In the genomic region with DNA sequence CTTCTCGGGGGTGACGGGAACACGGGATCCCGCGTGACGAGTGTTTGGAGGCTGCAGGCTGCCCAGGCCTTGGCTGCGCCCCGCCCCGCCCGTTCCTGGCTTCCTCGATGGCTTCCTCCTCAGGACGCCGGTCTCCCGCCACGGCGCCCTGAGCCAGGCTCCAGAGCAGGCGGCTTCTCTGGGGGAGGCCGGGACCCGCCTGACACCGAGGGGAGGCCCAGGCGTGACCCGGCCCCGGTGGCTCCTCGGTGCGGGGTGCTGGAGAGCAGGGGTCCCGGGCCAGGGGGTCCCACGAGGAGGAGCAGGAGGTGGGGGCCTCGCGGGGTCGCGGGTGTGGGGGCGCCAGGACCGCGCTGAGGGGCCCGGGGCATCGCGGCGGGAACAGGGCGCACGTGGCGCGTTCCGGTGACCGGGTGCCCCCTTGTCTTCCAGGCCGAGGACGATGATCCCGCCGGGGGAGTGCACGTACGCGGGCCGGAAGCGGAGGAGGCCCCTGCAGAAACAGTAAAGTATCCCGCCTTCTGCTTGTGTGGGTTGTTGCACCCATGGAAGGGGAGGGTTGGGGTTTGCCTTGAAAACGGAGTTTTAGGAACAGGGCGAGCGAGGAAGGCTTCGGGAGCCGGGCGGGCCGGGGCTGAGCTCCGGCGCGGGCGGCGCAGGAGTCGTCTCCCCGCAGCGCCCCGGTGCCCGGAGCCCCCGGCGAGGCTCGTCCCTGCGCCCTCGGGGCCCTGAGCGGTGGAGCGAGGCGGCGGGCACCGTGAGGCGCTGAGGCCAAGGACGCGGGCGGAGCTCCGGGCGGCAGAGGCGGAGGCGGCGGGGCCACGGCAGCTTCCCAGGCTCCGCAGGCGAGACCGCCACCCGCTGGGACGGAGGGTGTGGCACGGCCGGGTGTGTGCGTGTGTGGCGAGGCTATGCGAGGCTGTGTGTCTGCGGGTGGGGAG, we compare ENCODE assay signal across 1 cellular context.
TF ChIP-seq lines count a peak whose summit lies in the region.

No MANE protein-coding gene starts in this region.

TF ChIP-seq in HepG2, 621 proteins besides CTCF, POLR2A, EP300 and RAD21 (continues in another document):
- TF ChIP-seq, protein P1, sequence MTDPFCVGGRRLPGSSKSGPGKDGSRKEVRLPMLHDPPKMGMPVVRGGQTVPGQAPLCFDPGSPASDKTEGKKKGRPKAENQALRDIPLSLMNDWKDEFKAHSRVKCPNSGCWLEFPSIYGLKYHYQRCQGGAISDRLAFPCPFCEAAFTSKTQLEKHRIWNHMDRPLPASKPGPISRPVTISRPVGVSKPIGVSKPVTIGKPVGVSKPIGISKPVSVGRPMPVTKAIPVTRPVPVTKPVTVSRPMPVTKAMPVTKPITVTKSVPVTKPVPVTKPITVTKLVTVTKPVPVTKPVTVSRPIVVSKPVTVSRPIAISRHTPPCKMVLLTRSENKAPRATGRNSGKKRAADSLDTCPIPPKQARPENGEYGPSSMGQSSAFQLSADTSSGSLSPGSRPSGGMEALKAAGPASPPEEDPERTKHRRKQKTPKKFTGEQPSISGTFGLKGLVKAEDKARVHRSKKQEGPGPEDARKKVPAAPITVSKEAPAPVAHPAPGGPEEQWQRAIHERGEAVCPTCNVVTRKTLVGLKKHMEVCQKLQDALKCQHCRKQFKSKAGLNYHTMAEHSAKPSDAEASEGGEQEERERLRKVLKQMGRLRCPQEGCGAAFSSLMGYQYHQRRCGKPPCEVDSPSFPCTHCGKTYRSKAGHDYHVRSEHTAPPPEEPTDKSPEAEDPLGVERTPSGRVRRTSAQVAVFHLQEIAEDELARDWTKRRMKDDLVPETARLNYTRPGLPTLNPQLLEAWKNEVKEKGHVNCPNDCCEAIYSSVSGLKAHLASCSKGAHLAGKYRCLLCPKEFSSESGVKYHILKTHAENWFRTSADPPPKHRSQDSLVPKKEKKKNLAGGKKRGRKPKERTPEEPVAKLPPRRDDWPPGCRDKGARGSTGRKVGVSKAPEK (CRISPR knock-in tag; IDR thresholded peaks at IDR 0.05; ENCODE audit: borderline replicate concordance), result no peak
- TF ChIP-seq TCF7 (IDR thresholded peaks at IDR 0.05; ENCODE audit: low read depth), result no peak
- TF ChIP-seq ZNF703 (CRISPR knock-in tag; IDR thresholded peaks at IDR 0.05; ENCODE audit: borderline replicate concordance), result no peak
- TF ChIP-seq, protein P2, sequence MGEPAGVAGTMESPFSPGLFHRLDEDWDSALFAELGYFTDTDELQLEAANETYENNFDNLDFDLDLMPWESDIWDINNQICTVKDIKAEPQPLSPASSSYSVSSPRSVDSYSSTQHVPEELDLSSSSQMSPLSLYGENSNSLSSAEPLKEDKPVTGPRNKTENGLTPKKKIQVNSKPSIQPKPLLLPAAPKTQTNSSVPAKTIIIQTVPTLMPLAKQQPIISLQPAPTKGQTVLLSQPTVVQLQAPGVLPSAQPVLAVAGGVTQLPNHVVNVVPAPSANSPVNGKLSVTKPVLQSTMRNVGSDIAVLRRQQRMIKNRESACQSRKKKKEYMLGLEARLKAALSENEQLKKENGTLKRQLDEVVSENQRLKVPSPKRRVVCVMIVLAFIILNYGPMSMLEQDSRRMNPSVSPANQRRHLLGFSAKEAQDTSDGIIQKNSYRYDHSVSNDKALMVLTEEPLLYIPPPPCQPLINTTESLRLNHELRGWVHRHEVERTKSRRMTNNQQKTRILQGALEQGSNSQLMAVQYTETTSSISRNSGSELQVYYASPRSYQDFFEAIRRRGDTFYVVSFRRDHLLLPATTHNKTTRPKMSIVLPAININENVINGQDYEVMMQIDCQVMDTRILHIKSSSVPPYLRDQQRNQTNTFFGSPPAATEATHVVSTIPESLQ (CRISPR knock-in tag; conservative IDR thresholded peaks at IDR 0.05), result no peak
- TF ChIP-seq BATF2 (CRISPR knock-in tag; IDR thresholded peaks at IDR 0.05), result no peak
- no peak for TF ChIP-seq GFI1 (CRISPR knock-in tag; IDR thresholded peaks at IDR 0.05; ENCODE audit: borderline replicate concordance)
- no peak for TF ChIP-seq ZFYVE20 (CRISPR knock-in tag; IDR thresholded peaks at IDR 0.05; ENCODE audit: borderline replicate concordance, low read depth)
- no peak for TF ChIP-seq ZNF468 (CRISPR knock-in tag; IDR thresholded peaks at IDR 0.05)
- TF ChIP-seq TFDP1 (CRISPR knock-in tag; IDR thresholded peaks at IDR 0.05; ENCODE audit: borderline replicate concordance), result peak; percentile 26; the same call in 1 of the 2 replicates
- TF ChIP-seq RNF219 (CRISPR knock-in tag; IDR thresholded peaks at IDR 0.05), result no peak
- TF ChIP-seq SP5 (CRISPR knock-in tag; IDR thresholded peaks at IDR 0.05; ENCODE audit: borderline replicate concordance, low read depth), result no peak; the same call in 1 of the 2 replicates
- TF ChIP-seq, protein P3, sequence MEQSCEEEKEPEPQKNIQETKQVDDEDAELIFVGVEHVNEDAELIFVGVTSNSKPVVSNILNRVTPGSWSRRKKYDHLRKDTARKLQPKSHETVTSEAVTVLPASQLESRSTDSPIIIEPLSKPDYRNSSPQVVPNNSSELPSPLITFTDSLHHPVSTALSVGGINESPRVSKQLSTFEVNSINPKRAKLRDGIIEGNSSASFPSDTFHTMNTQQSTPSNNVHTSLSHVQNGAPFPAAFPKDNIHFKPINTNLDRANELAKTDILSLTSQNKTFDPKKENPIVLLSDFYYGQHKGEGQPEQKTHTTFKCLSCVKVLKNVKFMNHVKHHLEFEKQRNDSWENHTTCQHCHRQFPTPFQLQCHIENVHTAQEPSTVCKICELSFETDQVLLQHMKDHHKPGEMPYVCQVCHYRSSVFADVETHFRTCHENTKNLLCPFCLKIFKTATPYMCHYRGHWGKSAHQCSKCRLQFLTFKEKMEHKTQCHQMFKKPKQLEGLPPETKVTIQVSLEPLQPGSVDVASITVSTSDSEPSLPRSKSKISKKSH (CRISPR knock-in tag; IDR thresholded peaks at IDR 0.05; ENCODE audit: borderline replicate concordance), result no peak
- TF ChIP-seq HDAC1 (CRISPR knock-in tag; IDR thresholded peaks at IDR 0.05), result no peak
- TF ChIP-seq, protein P4, sequence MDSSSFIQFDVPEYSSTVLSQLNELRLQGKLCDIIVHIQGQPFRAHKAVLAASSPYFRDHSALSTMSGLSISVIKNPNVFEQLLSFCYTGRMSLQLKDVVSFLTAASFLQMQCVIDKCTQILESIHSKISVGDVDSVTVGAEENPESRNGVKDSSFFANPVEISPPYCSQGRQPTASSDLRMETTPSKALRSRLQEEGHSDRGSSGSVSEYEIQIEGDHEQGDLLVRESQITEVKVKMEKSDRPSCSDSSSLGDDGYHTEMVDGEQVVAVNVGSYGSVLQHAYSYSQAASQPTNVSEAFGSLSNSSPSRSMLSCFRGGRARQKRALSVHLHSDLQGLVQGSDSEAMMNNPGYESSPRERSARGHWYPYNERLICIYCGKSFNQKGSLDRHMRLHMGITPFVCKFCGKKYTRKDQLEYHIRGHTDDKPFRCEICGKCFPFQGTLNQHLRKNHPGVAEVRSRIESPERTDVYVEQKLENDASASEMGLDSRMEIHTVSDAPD (CRISPR knock-in tag; IDR thresholded peaks at IDR 0.05), result no peak
- TF ChIP-seq KLF6 (CRISPR knock-in tag; IDR thresholded peaks at IDR 0.05), result no peak
- TF ChIP-seq, protein P5, sequence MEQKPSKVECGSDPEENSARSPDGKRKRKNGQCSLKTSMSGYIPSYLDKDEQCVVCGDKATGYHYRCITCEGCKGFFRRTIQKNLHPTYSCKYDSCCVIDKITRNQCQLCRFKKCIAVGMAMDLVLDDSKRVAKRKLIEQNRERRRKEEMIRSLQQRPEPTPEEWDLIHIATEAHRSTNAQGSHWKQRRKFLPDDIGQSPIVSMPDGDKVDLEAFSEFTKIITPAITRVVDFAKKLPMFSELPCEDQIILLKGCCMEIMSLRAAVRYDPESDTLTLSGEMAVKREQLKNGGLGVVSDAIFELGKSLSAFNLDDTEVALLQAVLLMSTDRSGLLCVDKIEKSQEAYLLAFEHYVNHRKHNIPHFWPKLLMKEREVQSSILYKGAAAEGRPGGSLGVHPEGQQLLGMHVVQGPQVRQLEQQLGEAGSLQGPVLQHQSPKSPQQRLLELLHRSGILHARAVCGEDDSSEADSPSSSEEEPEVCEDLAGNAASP (CRISPR knock-in tag; IDR thresholded peaks at IDR 0.05; ENCODE audit: borderline replicate concordance), result no peak
- TF ChIP-seq CERS6 (CRISPR knock-in tag; IDR thresholded peaks at IDR 0.05), result no peak
- TF ChIP-seq MAZ (IDR thresholded peaks at IDR 0.05; ENCODE audit: borderline replicate concordance, low read depth, low read length), result no peak
- 0 out of 2 replicates have a peak, but pooled peaks have one; percentile 21 for TF ChIP-seq MAZ (CRISPR knock-in tag; IDR thresholded peaks at IDR 0.05; ENCODE audit: low read depth)
- peak; percentile 88; the same call in 1 of the 2 replicates for TF ChIP-seq UBTF (CRISPR knock-in tag; IDR thresholded peaks at IDR 0.05)
- no peak for TF ChIP-seq ZNF567 (CRISPR knock-in tag; IDR thresholded peaks at IDR 0.05; ENCODE audit: borderline replicate concordance)
- TF ChIP-seq ZSCAN22 (CRISPR knock-in tag; IDR thresholded peaks at IDR 0.05), result no peak
- TF ChIP-seq TEAD2 (CRISPR knock-in tag; IDR thresholded peaks at IDR 0.05), result no peak
- TF ChIP-seq TCF12 (IDR thresholded peaks at IDR 0.05), result no peak
- no peak for TF ChIP-seq TCF12 (CRISPR knock-in tag; IDR thresholded peaks at IDR 0.05)
- no peak; the same call in 1 of the 2 replicates for TF ChIP-seq ZFY (CRISPR knock-in tag; IDR thresholded peaks at IDR 0.05)
- TF ChIP-seq ZNF570 (CRISPR knock-in tag; IDR thresholded peaks at IDR 0.05; ENCODE audit: borderline replicate concordance), result no peak
- TF ChIP-seq ZNF296 (CRISPR knock-in tag; conservative IDR thresholded peaks at IDR 0.05), result no peak
- no peak for TF ChIP-seq ZNF746 (CRISPR knock-in tag; IDR thresholded peaks at IDR 0.05)
- TF ChIP-seq ZNF766 (CRISPR knock-in tag; IDR thresholded peaks at IDR 0.05; ENCODE audit: borderline replicate concordance), result no peak
- TF ChIP-seq HNRNPH1 (optimal IDR thresholded peaks at IDR 0.05; ENCODE audit: low read depth, low read length), result no peak
- no peak for TF ChIP-seq RFX1 (IDR thresholded peaks at IDR 0.05)
- TF ChIP-seq, protein P6, sequence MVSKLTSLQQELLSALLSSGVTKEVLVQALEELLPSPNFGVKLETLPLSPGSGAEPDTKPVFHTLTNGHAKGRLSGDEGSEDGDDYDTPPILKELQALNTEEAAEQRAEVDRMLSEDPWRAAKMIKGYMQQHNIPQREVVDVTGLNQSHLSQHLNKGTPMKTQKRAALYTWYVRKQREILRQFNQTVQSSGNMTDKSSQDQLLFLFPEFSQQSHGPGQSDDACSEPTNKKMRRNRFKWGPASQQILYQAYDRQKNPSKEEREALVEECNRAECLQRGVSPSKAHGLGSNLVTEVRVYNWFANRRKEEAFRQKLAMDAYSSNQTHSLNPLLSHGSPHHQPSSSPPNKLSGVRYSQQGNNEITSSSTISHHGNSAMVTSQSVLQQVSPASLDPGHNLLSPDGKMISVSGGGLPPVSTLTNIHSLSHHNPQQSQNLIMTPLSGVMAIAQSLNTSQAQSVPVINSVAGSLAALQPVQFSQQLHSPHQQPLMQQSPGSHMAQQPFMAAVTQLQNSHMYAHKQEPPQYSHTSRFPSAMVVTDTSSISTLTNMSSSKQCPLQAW (CRISPR knock-in tag; IDR thresholded peaks at IDR 0.05), result no peak
- no peak for TF ChIP-seq IKZF1 (IDR thresholded peaks at IDR 0.05)
- TF ChIP-seq, protein P7, sequence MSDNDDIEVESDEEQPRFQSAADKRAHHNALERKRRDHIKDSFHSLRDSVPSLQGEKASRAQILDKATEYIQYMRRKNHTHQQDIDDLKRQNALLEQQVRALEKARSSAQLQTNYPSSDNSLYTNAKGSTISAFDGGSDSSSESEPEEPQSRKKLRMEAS (IDR thresholded peaks at IDR 0.05), result 0 out of 2 replicates have a peak, but pooled peaks have one; percentile 21
- no peak for TF ChIP-seq ZNF773 (CRISPR knock-in tag; IDR thresholded peaks at IDR 0.05; ENCODE audit: borderline replicate concordance)
